In genomic region chr2:191427031-191427430, GRCh38 we compare ENCODE assay signal across 20 cellular contexts.
DNase-seq lines count a peak whose midpoint lies in the region; ATAC-seq, FAIRE-seq and TF ChIP-seq lines count a peak whose summit lies in the region.
"Had no signal": no experiment of that assay in that cellular context is flagged by ENCODE, and none has a peak within 500 bp of the region (broad histone marks: within the 10 kb centered on the region; RNA-seq: fewer than 3 reads in every experiment).

No MANE protein-coding gene starts in this region.

- peaks cover 46% of the 10 kb centered on the region for H3K36me3 Mint-ChIP-seq in HFFc6 (ENCODE audit: low read depth)
- H3K36me3 Mint-ChIP-seq: CD4-positive, alpha-beta memory T cell had no signal

- no peak overlapping the region for H3K4me2 ChIP-seq in A549

- no peaks in the 10 kb centered on the region for H3K9me3 ChIP-seq in A549
- no peaks in the 10 kb centered on the region for H3K9me3 ChIP-seq in mucosa of descending colon
- H3K9me3 ChIP-seq: HAP-1 had no signal

- H3K4me3 ChIP-seq in A549 (no peak overlapping the region), mucosa of descending colon (no peak overlapping the region)
- H3K4me3 ChIP-seq: HAP-1 had no signal

- peak overlapping the region; percentile 45; the same call in 1 of the 2 replicates for H3K27ac Mint-ChIP-seq in HFFc6

- no peak for TF ChIP-seq CTCF in A549 (IDR thresholded peaks at IDR 0.05)
- TF ChIP-seq CTCF in HFFc6 (IDR thresholded peaks at IDR 0.05) = no peak
- TF ChIP-seq CTCF in mucosa of descending colon (IDR thresholded peaks at IDR 0.05) = no peak

- H3K9me3 Mint-ChIP-seq in HFFc6 = no peaks in the 10 kb centered on the region

- POLR2A ChIA-PET in A549 (lab: Yijun Ruan, JAX) = no interaction called here

- H3K27me3 Mint-ChIP-seq in HFFc6 (ENCODE audit: insufficient read depth) = peaks cover 9% of the 10 kb centered on the region

- TF ChIP-seq POLR2A in A549 (IDR thresholded peaks at IDR 0.05; ENCODE audit: low read length) = no peak

- peaks cover 22% of the 10 kb centered on the region for H3K4me1 Mint-ChIP-seq in HFFc6 (ENCODE audit: low read depth)

- H3K4me1 ChIP-seq in A549 (no peaks in the 10 kb centered on the region), mucosa of descending colon (ENCODE audit: low read depth) (no peaks in the 10 kb centered on the region)
- H3K4me1 ChIP-seq: HAP-1 had no signal

- H3K4me3 Mint-ChIP-seq in HFFc6 = no peak overlapping the region; the same call in 1 of the 2 replicates
- H3K4me3 Mint-ChIP-seq: CD4-positive, alpha-beta memory T cell had no signal

- 91% methylated on average over 4 of the region's 4 CpGs for WGBS in A549 (ENCODE audit: missing lambda C conversion rate)

- no peak for TF ChIP-seq RAD21 in A549 (conservative IDR thresholded peaks at IDR 0.05 in 1 of 2, IDR thresholded peaks at IDR 0.05 in 1 of 2)

- intact Hi-C loops in mucosa of descending colon (cut with DNase I, micrococcal nuclease) = no loop called here

- ATAC-seq in A549 (peak; percentile 33 to 48; a peak in 5 of 6 replicates), esophagus mucosa (peak; percentile 18), mucosa of descending colon (peak; percentile 8), HG02642 (IDR thresholded peaks at IDR 0.05; ENCODE audit: poor library complexity, unreplicated experiment) (no peak)

- no peaks in the 10 kb centered on the region for H3K36me3 ChIP-seq in mucosa of descending colon (ENCODE audit: low read depth)
- H3K36me3 ChIP-seq: HAP-1 had no signal

- DNase-seq in A549 (ENCODE audit: low read depth in 1 of 2, low spot score in 1 of 2) (no peak), HFFc6 (no peak), mucosa of descending colon (no peak), amniotic stem cell (lab: John Stamatoyannopoulos, UW) (no peak), OCI-M2 (lab: John Stamatoyannopoulos, UW; ENCODE audit: unreplicated experiment) (no peak)
- no peak for DNase-seq in activated CD8-positive, alpha-beta memory T cell treated with anti-CD3 and anti-CD28 coated beads, Interleukin-2, amount 50 U/mL, for 4 hours
- DNase-seq: 8988T; C1 segment of cervical spinal cord; Calu3; CD4-positive, alpha-beta memory T cell; COR-L47; DMS53; DMS79 treated with DMSO at 0.1 percent for 48 hours; GOT3 had no signal

- no peak for FAIRE-seq in A549 (lab: Jason Lieb, UNC)
- FAIRE-seq: G401.6, GM12892, H54 had no signal

- CTCF ChIA-PET in A549 (lab: Yijun Ruan, JAX) = interaction anchor here (0.8 to 2.6 kb wide), 4 partner anchors 9 to 375 kb away, joined by 3 to 12 read pairs (median 4); no protein-coding TSS in a partner anchor

- H3K27ac ChIP-seq in A549 = no peak overlapping the region

- no peak for TF ChIP-seq EP300 in A549 (IDR thresholded peaks at IDR 0.05)

TF ChIP-seq in A549, 52 proteins besides CTCF, POLR2A, EP300 and RAD21:
- TF ChIP-seq SMC3 (IDR thresholded peaks at IDR 0.05) (no peak), TFCP2L1 (CRISPR knock-in tag; IDR thresholded peaks at IDR 0.05) (no peak), CHD4 (IDR thresholded peaks at IDR 0.05; ENCODE audit: borderline replicate concordance) (no peak), PHF8 (IDR thresholded peaks at IDR 0.05; ENCODE audit: borderline replicate concordance, low read depth) (no peak), ATOH8 (CRISPR knock-in tag; IDR thresholded peaks at IDR 0.05; ENCODE audit: low read depth) (no peak), CBX8 (IDR thresholded peaks at IDR 0.05) (no peak), E2F6 (IDR thresholded peaks at IDR 0.05; ENCODE audit: borderline replicate concordance, low read depth) (no peak), ZSCAN20 (CRISPR knock-in tag; IDR thresholded peaks at IDR 0.05) (no peak), HOXB5 (CRISPR knock-in tag; IDR thresholded peaks at IDR 0.05) (no peak)
